Comparison of ENCODE assay signal across 9 cellular contexts in the genomic region with DNA sequence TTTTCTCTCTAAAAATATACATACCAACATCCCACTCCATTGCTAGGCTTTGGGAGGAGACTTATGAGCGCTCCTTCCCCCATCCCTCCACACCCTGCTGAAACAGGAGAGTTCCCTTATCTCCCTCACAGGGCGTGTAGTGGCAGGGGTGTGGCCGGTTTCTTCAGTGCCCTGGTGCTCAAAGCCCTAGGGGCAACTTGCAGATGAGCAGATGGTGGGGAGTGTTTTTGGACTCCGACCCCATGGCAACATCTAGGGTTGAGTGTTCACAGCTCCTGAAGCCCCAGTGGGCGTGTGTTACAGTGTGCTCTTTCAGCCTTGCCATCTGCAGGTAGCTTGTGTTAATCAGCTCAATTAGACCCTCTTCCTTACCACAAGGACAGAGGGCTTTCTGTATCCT.
DNase-seq lines count a peak whose midpoint lies in the region; ATAC-seq, FAIRE-seq and TF ChIP-seq lines count a peak whose summit lies in the region.
"Had no signal": no experiment of that assay in that cellular context is flagged by ENCODE, and none has a peak within 500 bp of the region (broad histone marks: within the 10 kb centered on the region; RNA-seq: fewer than 3 reads in every experiment).

No MANE protein-coding gene starts in this region.

- no peak overlapping the region for H3K4me3 Mint-ChIP-seq in natural killer cell treated with Interleukin-12 subunit alpha and Interleukin-12 subunit beta and Interleukin-15 and Interleukin-18, amount 100 ng/mL, for 72 hours
- H3K4me3 Mint-ChIP-seq in activated T-cell treated with anti-CD3 and anti-CD28 coated beads, Interleukin-2, amount 50 U/mL, for 72 hours: no peak overlapping the region

- peaks cover 38 to 42% of the 10 kb centered on the region in 2 donors for H3K4me1 Mint-ChIP-seq in natural killer cell treated with Interleukin-12 subunit alpha and Interleukin-12 subunit beta and Interleukin-15 and Interleukin-18, amount 100 ng/mL, for 72 hours (ENCODE audit: low read depth in 2 of 2)
- no peaks in the 10 kb centered on the region for H3K4me1 Mint-ChIP-seq in activated T-cell treated with anti-CD3 and anti-CD28 coated beads, Interleukin-2, amount 50 U/mL, for 72 hours (ENCODE audit: low read depth)

- H3K9me3 ChIP-seq in PC-9 (ENCODE audit: insufficient read depth, low read depth) (no peaks in the 10 kb centered on the region), kidney (ENCODE audit: control insufficient read depth in 1 of 2, low read length in 2 of 2) (no peaks in the 10 kb centered on the region), tibial artery (no peaks in the 10 kb centered on the region)

- H3K27me3 Mint-ChIP-seq in natural killer cell treated with Interleukin-12 subunit alpha and Interleukin-12 subunit beta and Interleukin-15 and Interleukin-18, amount 100 ng/mL, for 72 hours: no peaks in the 10 kb centered on the region
- H3K27me3 Mint-ChIP-seq in activated T-cell treated with anti-CD3 and anti-CD28 coated beads, Interleukin-2, amount 50 U/mL, for 72 hours (ENCODE audit: low read depth): no peaks in the 10 kb centered on the region

- no peaks in the 10 kb centered on the region for H3K36me3 ChIP-seq in PC-9 (ENCODE audit: low read depth)
- H3K36me3 ChIP-seq in kidney (ENCODE audit: control insufficient read depth in 1 of 2, insufficient read depth in 2 of 2, low read length in 2 of 2): no peaks in the 10 kb centered on the region
- no peaks in the 10 kb centered on the region for H3K36me3 ChIP-seq in tibial artery

- CTCF ChIA-PET in PC-9 (lab: Charles Lee): no interaction called here

- H3K9ac ChIP-seq in kidney (ENCODE audit: low read length in 2 of 2): no peak overlapping the region

- H3K4me1 ChIP-seq in PC-9 (replicated peaks; ENCODE audit: insufficient read depth) (no peaks in the 10 kb centered on the region), kidney (ENCODE audit: control insufficient read depth in 1 of 2, insufficient read depth in 1 of 2, low read depth in 1 of 2, low read length in 2 of 2) (no peaks in the 10 kb centered on the region), tibial artery (no peaks in the 10 kb centered on the region)

- H3K9me2 ChIP-seq in PC-9 (ENCODE audit: insufficient read depth): no peaks in the 10 kb centered on the region

- no peak for FAIRE-seq in kidney (lab: Jason Lieb, UNC)

- H3K9me3 Mint-ChIP-seq in natural killer cell treated with Interleukin-12 subunit alpha and Interleukin-12 subunit beta and Interleukin-15 and Interleukin-18, amount 100 ng/mL, for 72 hours: peaks cover 4% of the 10 kb centered on the region
- peaks cover 6 to 8% of the 10 kb centered on the region in 2 donors for H3K9me3 Mint-ChIP-seq in activated T-cell treated with anti-CD3 and anti-CD28 coated beads, Interleukin-2, amount 50 U/mL, for 72 hours

- TF ChIP-seq CTCF in PC-9 (conservative IDR thresholded peaks at IDR 0.05) (no peak), kidney (IDR thresholded peaks at IDR 0.05; ENCODE audit: borderline replicate concordance, extremely low read depth, insufficient read depth) (no peak), tibial artery (IDR thresholded peaks at IDR 0.05) (no peak)

- no peak overlapping the region for H3K27ac ChIP-seq in PC-9
- H3K27ac ChIP-seq in kidney (ENCODE audit: low read depth in 2 of 2, low read length in 2 of 2): no peak overlapping the region
- no peak overlapping the region for H3K27ac ChIP-seq in tibial artery
- H3K27ac ChIP-seq: RWPE1 had no signal

- DNase-seq in NOMO-1 treated with DMSO at 0.1 percent for 48 hours (lab: John Stamatoyannopoulos, UW; ENCODE audit: unreplicated experiment) (peak; percentile 59), PC-9 (no peak), kidney (no peak), tibial artery (no peak)
- DNase-seq in natural killer cell treated with Interleukin-12 subunit alpha and Interleukin-12 subunit beta and Interleukin-15 and Interleukin-18, amount 100 ng/mL, for 72 hours (ENCODE audit: low spot score): no peak
- DNase-seq in activated T-cell treated with anti-CD3 and anti-CD28 coated beads, Interleukin-2, amount 50 U/mL, for 72 hours: no peak

- no TSS peak for BruUV-seq in PC-9 (replicated peaks; lab: Mats Ljungman, UMichigan)

- no peak overlapping the region for H3K4me2 ChIP-seq in PC-9

- POLR2A ChIA-PET in PC-9 (lab: Charles Lee; ENCODE audit: unreplicated experiment): no interaction called here

- H3K79me2 ChIP-seq in PC-9 (ENCODE audit: low read depth): no peaks in the 10 kb centered on the region

- H2AFZ ChIP-seq in PC-9: no peak overlapping the region

- H3K4me3 ChIP-seq in PC-9 (no peak overlapping the region), kidney (ENCODE audit: low read length in 2 of 2) (no peak overlapping the region), tibial artery (no peak overlapping the region)

- intact Hi-C loops in PC-9 (cut with micrococcal nuclease; ENCODE audit: unreplicated experiment): no loop called here
- intact Hi-C loops in kidney (cut with DNase I): no loop called here
- intact Hi-C loops in tibial artery (cut with DNase I; ENCODE audit: low total_unique reads): no loop called here

- no peaks in the 10 kb centered on the region for H3F3A ChIP-seq in PC-9 (ENCODE audit: insufficient read depth, low read depth)

- H3K36me3 Mint-ChIP-seq in natural killer cell treated with Interleukin-12 subunit alpha and Interleukin-12 subunit beta and Interleukin-15 and Interleukin-18, amount 100 ng/mL, for 72 hours: peaks cover 13% of the 10 kb centered on the region
- H3K36me3 Mint-ChIP-seq in activated T-cell treated with anti-CD3 and anti-CD28 coated beads, Interleukin-2, amount 50 U/mL, for 72 hours (ENCODE audit: insufficient read depth in 2 of 2): no peaks in the 10 kb centered on the region

- ATAC-seq in GM19043 (IDR thresholded peaks at IDR 0.05; ENCODE audit: low read depth, unreplicated experiment) (peak; percentile 19), HG03064 (IDR thresholded peaks at IDR 0.05; ENCODE audit: low read depth, unreplicated experiment) (peak; percentile 34)
- peak in 1 of 2 donors; percentile 49 for ATAC-seq in natural killer cell treated with Interleukin-12 subunit alpha and Interleukin-12 subunit beta and Interleukin-15 and Interleukin-18, amount 100 ng/mL, for 72 hours
- ATAC-seq in activated T-cell treated with anti-CD3 and anti-CD28 coated beads, Interleukin-2, amount 50 U/mL, for 72 hours (replicated peaks in 1 of 2): no peak

- no peaks in the 10 kb centered on the region for H3K27me3 ChIP-seq in PC-9 (ENCODE audit: insufficient read depth, low read depth)
- H3K27me3 ChIP-seq in tibial artery: no peaks in the 10 kb centered on the region

- no peaks in the 10 kb centered on the region for H4K20me1 ChIP-seq in PC-9 (ENCODE audit: insufficient read depth)

- H3K27ac Mint-ChIP-seq in natural killer cell treated with Interleukin-12 subunit alpha and Interleukin-12 subunit beta and Interleukin-15 and Interleukin-18, amount 100 ng/mL, for 72 hours: peak overlapping the region; percentile 66 to 82
- no peak overlapping the region for H3K27ac Mint-ChIP-seq in activated T-cell treated with anti-CD3 and anti-CD28 coated beads, Interleukin-2, amount 50 U/mL, for 72 hours

Comparison
In these comparisons a context has a peak if more than half of its experiments do, and no peak if none do; other contexts are left out.
1. ATAC-seq: peak in GM19043 (single experiment) and HG03064 (single experiment); none in activated T-cell treated with anti-CD3 and anti-CD28 coated beads, Interleukin-2, amount 50 U/mL, for 72 hours (0 of 2).